Comparison of ENCODE assay signal across 2 cellular contexts in the genomic region with DNA sequence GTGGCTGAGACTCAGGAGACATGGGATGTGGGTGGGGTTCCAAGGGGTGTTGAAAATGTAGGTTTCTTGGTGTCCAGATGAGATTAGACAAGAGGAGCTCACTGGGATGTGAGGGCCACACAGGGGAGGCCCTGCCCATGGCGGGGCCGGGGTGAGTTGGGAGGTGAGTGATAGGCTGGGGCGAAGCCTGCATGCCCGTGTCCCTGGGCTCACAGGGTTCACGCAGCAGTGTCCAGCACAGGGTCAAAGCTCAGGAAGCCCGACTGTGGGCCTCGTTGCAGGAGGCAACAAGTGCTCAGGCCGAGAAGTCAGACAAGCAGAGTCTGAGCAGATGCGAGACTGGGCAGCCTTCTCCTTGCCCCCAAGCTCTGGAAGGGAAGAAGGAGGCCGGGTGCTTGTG.
TF ChIP-seq lines count a peak whose summit lies in the region.

No MANE protein-coding gene starts in this region.

TF ChIP-seq in WTC11, 78 proteins besides CTCF, POLR2A, EP300 and RAD21:
- TF ChIP-seq ZNF671 (CRISPR knock-in tag; IDR thresholded peaks at IDR 0.05) (no peak), CREM (CRISPR knock-in tag; IDR thresholded peaks at IDR 0.05) (no peak), TEAD1 (CRISPR knock-in tag; IDR thresholded peaks at IDR 0.05) (no peak), MYBL2 (CRISPR knock-in tag; IDR thresholded peaks at IDR 0.05) (no peak), ETV6 (CRISPR knock-in tag; IDR thresholded peaks at IDR 0.05) (no peak), JUN (CRISPR knock-in tag; IDR thresholded peaks at IDR 0.05) (no peak), AR (CRISPR knock-in tag; IDR thresholded peaks at IDR 0.05) (no peak), ATF1 (CRISPR knock-in tag; IDR thresholded peaks at IDR 0.05) (no peak), FOXJ3 (CRISPR knock-in tag; IDR thresholded peaks at IDR 0.05; ENCODE audit: borderline replicate concordance) (no peak), CBFB (CRISPR knock-in tag; IDR thresholded peaks at IDR 0.05; ENCODE audit: low read depth) (no peak), ZNF423 (CRISPR knock-in tag; IDR thresholded peaks at IDR 0.05) (no peak), TCF7 (CRISPR knock-in tag; IDR thresholded peaks at IDR 0.05; ENCODE audit: low read depth) (no peak), ZNF219 (CRISPR knock-in tag; IDR thresholded peaks at IDR 0.05; ENCODE audit: borderline replicate concordance) (no peak)
- TF ChIP-seq, protein P1, sequence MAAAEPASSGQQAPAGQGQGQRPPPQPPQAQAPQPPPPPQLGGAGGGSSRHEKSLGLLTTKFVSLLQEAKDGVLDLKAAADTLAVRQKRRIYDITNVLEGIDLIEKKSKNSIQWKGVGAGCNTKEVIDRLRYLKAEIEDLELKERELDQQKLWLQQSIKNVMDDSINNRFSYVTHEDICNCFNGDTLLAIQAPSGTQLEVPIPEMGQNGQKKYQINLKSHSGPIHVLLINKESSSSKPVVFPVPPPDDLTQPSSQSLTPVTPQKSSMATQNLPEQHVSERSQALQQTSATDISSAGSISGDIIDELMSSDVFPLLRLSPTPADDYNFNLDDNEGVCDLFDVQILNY (CRISPR knock-in tag; IDR thresholded peaks at IDR 0.05), result no peak
- TF ChIP-seq, protein P2, sequence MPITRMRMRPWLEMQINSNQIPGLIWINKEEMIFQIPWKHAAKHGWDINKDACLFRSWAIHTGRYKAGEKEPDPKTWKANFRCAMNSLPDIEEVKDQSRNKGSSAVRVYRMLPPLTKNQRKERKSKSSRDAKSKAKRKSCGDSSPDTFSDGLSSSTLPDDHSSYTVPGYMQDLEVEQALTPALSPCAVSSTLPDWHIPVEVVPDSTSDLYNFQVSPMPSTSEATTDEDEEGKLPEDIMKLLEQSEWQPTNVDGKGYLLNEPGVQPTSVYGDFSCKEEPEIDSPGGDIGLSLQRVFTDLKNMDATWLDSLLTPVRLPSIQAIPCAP (CRISPR knock-in tag; IDR thresholded peaks at IDR 0.05), result no peak
- TF ChIP-seq, protein P3, sequence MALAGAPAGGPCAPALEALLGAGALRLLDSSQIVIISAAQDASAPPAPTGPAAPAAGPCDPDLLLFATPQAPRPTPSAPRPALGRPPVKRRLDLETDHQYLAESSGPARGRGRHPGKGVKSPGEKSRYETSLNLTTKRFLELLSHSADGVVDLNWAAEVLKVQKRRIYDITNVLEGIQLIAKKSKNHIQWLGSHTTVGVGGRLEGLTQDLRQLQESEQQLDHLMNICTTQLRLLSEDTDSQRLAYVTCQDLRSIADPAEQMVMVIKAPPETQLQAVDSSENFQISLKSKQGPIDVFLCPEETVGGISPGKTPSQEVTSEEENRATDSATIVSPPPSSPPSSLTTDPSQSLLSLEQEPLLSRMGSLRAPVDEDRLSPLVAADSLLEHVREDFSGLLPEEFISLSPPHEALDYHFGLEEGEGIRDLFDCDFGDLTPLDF (CRISPR knock-in tag; IDR thresholded peaks at IDR 0.05), result no peak

TF ChIP-seq in HepG2, 621 proteins besides CTCF, POLR2A, EP300 and RAD21:
- TF ChIP-seq GATAD1 (CRISPR knock-in tag; IDR thresholded peaks at IDR 0.05) (no peak), MAZ (IDR thresholded peaks at IDR 0.05; ENCODE audit: borderline replicate concordance, low read depth, low read length) (no peak), MAZ (CRISPR knock-in tag; IDR thresholded peaks at IDR 0.05; ENCODE audit: low read depth) (no peak), IKZF4 (CRISPR knock-in tag; IDR thresholded peaks at IDR 0.05; ENCODE audit: borderline replicate concordance, low read depth, not compliant biosample characterization) (no peak), MAX (IDR thresholded peaks at IDR 0.05) (no peak), ZNF768 (CRISPR knock-in tag; IDR thresholded peaks at IDR 0.05) (no peak), JUNB (CRISPR knock-in tag; IDR thresholded peaks at IDR 0.05; ENCODE audit: borderline replicate concordance) (no peak), HNF4G (IDR thresholded peaks at IDR 0.05; ENCODE audit: borderline replicate concordance, low read depth, low read length) (no peak), HNF4G (CRISPR knock-in tag; IDR thresholded peaks at IDR 0.05; ENCODE audit: borderline replicate concordance, low read depth) (no peak)
- TF ChIP-seq, protein P2 (CRISPR knock-in tag; IDR thresholded peaks at IDR 0.05; ENCODE audit: low read depth), result no peak
- TF ChIP-seq, protein P4, sequence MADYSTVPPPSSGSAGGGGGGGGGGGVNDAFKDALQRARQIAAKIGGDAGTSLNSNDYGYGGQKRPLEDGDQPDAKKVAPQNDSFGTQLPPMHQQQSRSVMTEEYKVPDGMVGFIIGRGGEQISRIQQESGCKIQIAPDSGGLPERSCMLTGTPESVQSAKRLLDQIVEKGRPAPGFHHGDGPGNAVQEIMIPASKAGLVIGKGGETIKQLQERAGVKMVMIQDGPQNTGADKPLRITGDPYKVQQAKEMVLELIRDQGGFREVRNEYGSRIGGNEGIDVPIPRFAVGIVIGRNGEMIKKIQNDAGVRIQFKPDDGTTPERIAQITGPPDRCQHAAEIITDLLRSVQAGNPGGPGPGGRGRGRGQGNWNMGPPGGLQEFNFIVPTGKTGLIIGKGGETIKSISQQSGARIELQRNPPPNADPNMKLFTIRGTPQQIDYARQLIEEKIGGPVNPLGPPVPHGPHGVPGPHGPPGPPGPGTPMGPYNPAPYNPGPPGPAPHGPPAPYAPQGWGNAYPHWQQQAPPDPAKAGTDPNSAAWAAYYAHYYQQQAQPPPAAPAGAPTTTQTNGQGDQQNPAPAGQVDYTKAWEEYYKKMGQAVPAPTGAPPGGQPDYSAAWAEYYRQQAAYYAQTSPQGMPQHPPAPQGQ (CRISPR knock-in tag; IDR thresholded peaks at IDR 0.05; ENCODE audit: borderline replicate concordance), result no peak
